ENCODE assay signal across 22 cellular contexts in the genomic region with DNA sequence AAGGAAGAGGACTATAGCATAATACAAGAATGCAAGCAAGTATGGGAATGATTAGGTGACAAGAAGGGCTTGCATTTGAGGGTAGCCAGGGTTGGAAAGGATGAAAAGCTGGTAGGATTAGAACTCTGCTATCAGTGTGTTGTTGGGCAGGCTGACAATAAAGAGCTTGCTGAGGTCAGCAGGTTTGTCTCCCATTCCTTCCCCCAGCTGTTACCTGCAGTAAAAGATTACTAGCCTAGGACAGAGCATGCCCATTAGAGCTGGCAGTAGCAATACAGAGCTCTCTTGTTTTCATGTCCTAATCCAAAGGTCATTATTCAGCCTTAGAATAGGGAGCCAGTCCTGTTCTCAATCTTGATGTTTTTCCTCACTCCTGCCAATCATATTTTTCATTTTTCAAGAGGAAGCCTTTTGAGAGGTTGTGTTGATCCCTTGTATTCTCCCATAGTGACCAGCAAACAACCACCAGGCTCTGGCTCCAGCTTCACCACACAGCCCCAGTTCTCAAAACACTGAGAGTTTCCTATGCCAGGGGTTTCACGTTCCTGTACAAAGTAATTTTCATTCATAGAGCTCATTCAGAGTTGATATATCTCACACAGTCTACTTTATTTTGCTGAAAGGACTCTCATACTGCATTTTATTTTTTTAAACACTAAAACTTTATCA.
DNase-seq lines count a peak whose midpoint lies in the region; ATAC-seq, FAIRE-seq and TF ChIP-seq lines count a peak whose summit lies in the region.
"Had no signal": no experiment of that assay in that cellular context is flagged by ENCODE, and none has a peak within 500 bp of the region (broad histone marks: within the 10 kb centered on the region; RNA-seq: fewer than 3 reads in every experiment).

No MANE protein-coding gene starts in this region.

- CTCF ChIA-PET in A549 (lab: Yijun Ruan, JAX), result no interaction called here

- no peak for FAIRE-seq in A549 (lab: Jason Lieb, UNC)
- no peak for FAIRE-seq in urothelium cell line (lab: Jason Lieb, UNC)
- FAIRE-seq: GM12891, GM19239 had no signal

- ATAC-seq in A549, result no peak
- ATAC-seq in HG03457 (IDR thresholded peaks at IDR 0.05; ENCODE audit: unreplicated experiment), result no peak
- ATAC-seq: CD8-positive, alpha-beta T cell had no signal

- DNase-seq in A549 (ENCODE audit: low read depth in 1 of 2, low spot score in 1 of 2) (no peak), HuH-7 (ENCODE audit: low spot score) (peak; percentile 10), hepatocyte (ENCODE audit: low spot score) (peak; percentile 38), osteocyte (ENCODE audit: extremely low spot score, unreplicated experiment) (no peak), urothelium cell line (ENCODE audit: low spot score) (no peak)
- no peak for DNase-seq in activated naive CD4-positive, alpha-beta T cell treated with anti-CD3 and anti-CD28 coated beads, Interleukin-2, amount 50 U/mL, for 16 hours
- DNase-seq in stimulated activated CD4-positive, alpha-beta T cell treated with anti-CD3 and anti-CD28 coated beads, Interleukin-4, amount 100 ng/mL, for 4 hours, result no peak
- DNase-seq: 8988T; CD8-positive, alpha-beta T cell; COR-L47; DMS 273 treated with DMSO at 0.1 percent for 48 hours; DMS53; DND-41; EL; GM23248; H7; KG1 had no signal

- no peaks in the 10 kb centered on the region for H3K27me3 ChIP-seq in hepatocyte
- H3K27me3 ChIP-seq: BLaER1 treated with 17β-estradiol and CSF1 and Interleukin-3, amounts not matched to agents 10 nM and 100 nM had no signal

- H3K9me2 ChIP-seq in hepatocyte (replicated peaks; ENCODE audit: insufficient read depth), result no peaks in the 10 kb centered on the region

- H3K4me1 ChIP-seq in A549, result no peaks in the 10 kb centered on the region
- no peaks in the 10 kb centered on the region for H3K4me1 ChIP-seq in hepatocyte (ENCODE audit: insufficient read depth)

- peaks cover 2% of the 10 kb centered on the region for H3K4me1 Mint-ChIP-seq in osteocyte (ENCODE audit: unreplicated experiment)
- H3K4me1 Mint-ChIP-seq: B cell had no signal

- H3K27ac Mint-ChIP-seq in osteocyte (ENCODE audit: unreplicated experiment), result peak overlapping the region; percentile 11
- H3K27ac Mint-ChIP-seq: B cell; CD8-positive, alpha-beta T cell had no signal

- no peak overlapping the region for H3K4me3 Mint-ChIP-seq in osteocyte (ENCODE audit: unreplicated experiment)
- H3K4me3 Mint-ChIP-seq: B cell; CD8-positive, alpha-beta T cell had no signal

- H4K20me1 ChIP-seq in hepatocyte (ENCODE audit: insufficient read depth, poor library complexity, severe bottlenecking), result no peaks in the 10 kb centered on the region
- H4K20me1 ChIP-seq: BLaER1 treated with 17β-estradiol and CSF1 and Interleukin-3, amounts not matched to agents 10 nM and 100 nM had no signal

- H3K79me2 ChIP-seq in hepatocyte, result no peaks in the 10 kb centered on the region

- no peaks in the 10 kb centered on the region for H3K36me3 ChIP-seq in hepatocyte (replicated peaks; ENCODE audit: insufficient read depth, low read depth)
- H3K36me3 ChIP-seq: BLaER1 treated with 17β-estradiol and CSF1 and Interleukin-3, amounts not matched to agents 10 nM and 100 nM had no signal

- no peak for TF ChIP-seq POLR2A in A549 (IDR thresholded peaks at IDR 0.05; ENCODE audit: low read length)

- H3K27ac ChIP-seq in A549 (no peak overlapping the region), hepatocyte (no peak overlapping the region)
- H3K27ac ChIP-seq: BLaER1 treated with 17β-estradiol and CSF1 and Interleukin-3, amounts not matched to agents 10 nM and 100 nM; GM23248 had no signal

- no peaks in the 10 kb centered on the region for H3K27me3 Mint-ChIP-seq in osteocyte (ENCODE audit: unreplicated experiment)
- H3K27me3 Mint-ChIP-seq: B cell had no signal

- POLR2A ChIA-PET in A549 (lab: Yijun Ruan, JAX), result no interaction called here

- H3K36me3 Mint-ChIP-seq in osteocyte (ENCODE audit: unreplicated experiment), result no peaks in the 10 kb centered on the region
- H3K36me3 Mint-ChIP-seq: CD8-positive, alpha-beta T cell had no signal

- TF ChIP-seq EP300 in A549 (IDR thresholded peaks at IDR 0.05), result no peak

- H3K9me3 Mint-ChIP-seq in osteocyte (ENCODE audit: unreplicated experiment), result no peaks in the 10 kb centered on the region
- H3K9me3 Mint-ChIP-seq: CD8-positive, alpha-beta T cell had no signal

- H3K4me3 ChIP-seq in A549, result no peak overlapping the region
- no peak overlapping the region for H3K4me3 ChIP-seq in hepatocyte
- H3K4me3 ChIP-seq: BLaER1 treated with 17β-estradiol and CSF1 and Interleukin-3, amounts not matched to agents 10 nM and 100 nM; GM23248 had no signal

- no peak for TF ChIP-seq RAD21 in A549 (conservative IDR thresholded peaks at IDR 0.05 in 1 of 2, IDR thresholded peaks at IDR 0.05 in 1 of 2)

- H2AFZ ChIP-seq in hepatocyte, result no peak overlapping the region
- H2AFZ ChIP-seq: GM23248 had no signal

- 50% methylated on average over 1 of the region's 1 CpG for WGBS in A549 (ENCODE audit: missing lambda C conversion rate)
- 89% methylated on average over 1 of the region's 1 CpG for WGBS in hepatocyte (ENCODE audit: low lambda C conversion rate, missing lambda C conversion rate)

- H3K9me3 ChIP-seq in A549 (no peaks in the 10 kb centered on the region), hepatocyte (ENCODE audit: low read depth) (no peaks in the 10 kb centered on the region)

- TF ChIP-seq CTCF in A549 (IDR thresholded peaks at IDR 0.05), result no peak
- TF ChIP-seq CTCF in hepatocyte (IDR thresholded peaks at IDR 0.05; ENCODE audit: poor library complexity), result no peak
- no peak for TF ChIP-seq CTCF in osteocyte (IDR thresholded peaks at IDR 0.05)

- no peak overlapping the region for H3K4me2 ChIP-seq in A549
- H3K4me2 ChIP-seq in hepatocyte, result no peak overlapping the region
- H3K4me2 ChIP-seq: BLaER1 treated with 17β-estradiol and CSF1 and Interleukin-3, amounts not matched to agents 10 nM and 100 nM had no signal

TF ChIP-seq in A549, 52 proteins besides CTCF, POLR2A, EP300 and RAD21:
- no peak for TF ChIP-seq TFCP2L1 (CRISPR knock-in tag; IDR thresholded peaks at IDR 0.05)
- TF ChIP-seq MAFK (IDR thresholded peaks at IDR 0.05; ENCODE audit: partially characterized antibody), result peak; percentile 72

Comparison
In these comparisons a context has a peak if more than half of its experiments do, and no peak if none do; other contexts are left out.
1. DNase-seq: peak in HuH-7 (single experiment) and hepatocyte (single experiment); none in A549 (0 of 2), osteocyte (single experiment), urothelium cell line (single experiment), activated naive CD4-positive, alpha-beta T cell treated with anti-CD3 and anti-CD28 coated beads, Interleukin-2, amount 50 U/mL, for 16 hours (single experiment) and stimulated activated CD4-positive, alpha-beta T cell treated with anti-CD3 and anti-CD28 coated beads, Interleukin-4, amount 100 ng/mL, for 4 hours (0 of 2).